Comparison of ENCODE assay signal across 1 cellular context in the genomic region with DNA sequence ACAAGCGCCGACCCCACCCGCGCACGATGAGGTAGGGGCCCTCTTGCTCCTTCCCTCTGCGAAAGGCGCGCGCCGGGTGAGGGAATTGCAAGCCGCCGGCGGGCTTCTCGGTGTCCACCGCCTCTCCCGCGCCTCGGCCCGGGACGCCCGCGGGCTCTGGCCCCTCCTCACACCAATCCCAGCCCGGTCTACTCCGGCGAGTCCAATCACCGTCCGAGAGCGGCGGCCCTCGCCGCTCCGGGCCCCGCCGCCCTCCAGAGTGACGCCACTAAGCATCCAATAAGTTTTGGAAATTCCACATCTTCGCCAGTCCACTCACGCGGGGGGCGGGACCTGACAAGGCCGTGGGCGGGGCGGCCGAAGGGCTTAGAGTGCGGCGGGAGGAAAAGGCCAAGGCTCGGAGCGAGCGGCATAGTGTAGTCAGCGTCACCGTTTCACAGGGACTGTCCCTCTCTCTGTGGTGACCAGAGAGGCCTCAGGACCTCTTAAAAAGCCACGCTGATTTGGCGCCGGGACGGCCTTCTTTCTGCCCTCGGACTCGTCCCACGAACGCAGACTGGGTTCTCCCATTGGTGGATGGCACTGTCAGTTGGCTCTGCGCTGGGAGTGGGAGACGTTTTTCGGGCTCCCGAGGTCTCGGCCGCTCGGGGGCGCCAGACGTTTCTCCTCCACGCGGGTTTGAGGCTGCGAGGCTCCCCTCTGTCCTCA.
A peak's percentile ranks its signal among the peaks of the same experiment; 100 is the strongest.
TF ChIP-seq lines count a peak whose summit lies in the region.

Gene TRIM45 (minus strand): TSS at position 161 of the 708 bp plus-strand sequence. CDS start 548 bp downstream, outside the sequence.

TF ChIP-seq in HepG2, 621 proteins besides CTCF, POLR2A, EP300 and RAD21 (continued from another document and continues in another):
- TF ChIP-seq, protein P1, sequence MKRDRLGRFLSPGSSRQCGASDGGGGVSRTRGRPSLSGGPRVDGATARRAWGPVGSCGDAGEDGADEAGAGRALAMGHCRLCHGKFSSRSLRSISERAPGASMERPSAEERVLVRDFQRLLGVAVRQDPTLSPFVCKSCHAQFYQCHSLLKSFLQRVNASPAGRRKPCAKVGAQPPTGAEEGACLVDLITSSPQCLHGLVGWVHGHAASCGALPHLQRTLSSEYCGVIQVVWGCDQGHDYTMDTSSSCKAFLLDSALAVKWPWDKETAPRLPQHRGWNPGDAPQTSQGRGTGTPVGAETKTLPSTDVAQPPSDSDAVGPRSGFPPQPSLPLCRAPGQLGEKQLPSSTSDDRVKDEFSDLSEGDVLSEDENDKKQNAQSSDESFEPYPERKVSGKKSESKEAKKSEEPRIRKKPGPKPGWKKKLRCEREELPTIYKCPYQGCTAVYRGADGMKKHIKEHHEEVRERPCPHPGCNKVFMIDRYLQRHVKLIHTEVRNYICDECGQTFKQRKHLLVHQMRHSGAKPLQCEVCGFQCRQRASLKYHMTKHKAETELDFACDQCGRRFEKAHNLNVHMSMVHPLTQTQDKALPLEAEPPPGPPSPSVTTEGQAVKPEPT (CRISPR knock-in tag; IDR thresholded peaks at IDR 0.05; ENCODE audit: low read depth), result no peak; the same call in 1 of the 2 replicates
- TF ChIP-seq TMF1 (CRISPR knock-in tag; IDR thresholded peaks at IDR 0.05; ENCODE audit: low read depth) (no peak), SP2 (CRISPR knock-in tag; IDR thresholded peaks at IDR 0.05) (peak; percentile 90), ZNF782 (CRISPR knock-in tag; IDR thresholded peaks at IDR 0.05; ENCODE audit: borderline replicate concordance) (no peak), XRCC5 (optimal IDR thresholded peaks at IDR 0.05; ENCODE audit: low read length) (peak; percentile 64), WIZ (CRISPR knock-in tag; IDR thresholded peaks at IDR 0.05) (no peak), HMG20B (CRISPR knock-in tag; conservative IDR thresholded peaks at IDR 0.05) (no peak), ZC3H13 (CRISPR knock-in tag; IDR thresholded peaks at IDR 0.05) (no peak), ZNF747 (CRISPR knock-in tag; IDR thresholded peaks at IDR 0.05; ENCODE audit: borderline replicate concordance) (no peak), ELF1 (CRISPR knock-in tag; IDR thresholded peaks at IDR 0.05) (no peak), ZNF557 (CRISPR knock-in tag; IDR thresholded peaks at IDR 0.05) (no peak), REXO4 (CRISPR knock-in tag; IDR thresholded peaks at IDR 0.05; ENCODE audit: borderline replicate concordance) (no peak), TRAFD1 (CRISPR knock-in tag; IDR thresholded peaks at IDR 0.05; ENCODE audit: borderline replicate concordance) (no peak), RXRB (CRISPR knock-in tag; IDR thresholded peaks at IDR 0.05; ENCODE audit: borderline replicate concordance) (no peak), NR0B2 (CRISPR knock-in tag; IDR thresholded peaks at IDR 0.05) (no peak), ZFX (CRISPR knock-in tag; IDR thresholded peaks at IDR 0.05; ENCODE audit: low read depth) (peak; percentile 72), ZZZ3 (CRISPR knock-in tag; IDR thresholded peaks at IDR 0.05; ENCODE audit: borderline replicate concordance) (no peak), SRF (IDR thresholded peaks at IDR 0.05; ENCODE audit: low read depth, low read length) (no peak), MEIS1 (CRISPR knock-in tag; IDR thresholded peaks at IDR 0.05; ENCODE audit: borderline replicate concordance) (no peak), GTF3A (CRISPR knock-in tag; conservative IDR thresholded peaks at IDR 0.05) (no peak), SP1 (IDR thresholded peaks at IDR 0.05) (no peak), SP1 (CRISPR knock-in tag; IDR thresholded peaks at IDR 0.05) (peak; percentile 63; the same call in 1 of the 2 replicates), ZSCAN31 (CRISPR knock-in tag; IDR thresholded peaks at IDR 0.05; ENCODE audit: low read depth) (no peak), LCORL (IDR thresholded peaks at IDR 0.05) (no peak), LCORL (CRISPR knock-in tag; IDR thresholded peaks at IDR 0.05) (no peak), DMTF1 (CRISPR knock-in tag; IDR thresholded peaks at IDR 0.05) (no peak), ZNF225 (CRISPR knock-in tag; IDR thresholded peaks at IDR 0.05) (peak; percentile 29; the same call in 1 of the 2 replicates), ZNF33A (CRISPR knock-in tag; IDR thresholded peaks at IDR 0.05; ENCODE audit: borderline replicate concordance) (no peak)
- TF ChIP-seq, protein P2, sequence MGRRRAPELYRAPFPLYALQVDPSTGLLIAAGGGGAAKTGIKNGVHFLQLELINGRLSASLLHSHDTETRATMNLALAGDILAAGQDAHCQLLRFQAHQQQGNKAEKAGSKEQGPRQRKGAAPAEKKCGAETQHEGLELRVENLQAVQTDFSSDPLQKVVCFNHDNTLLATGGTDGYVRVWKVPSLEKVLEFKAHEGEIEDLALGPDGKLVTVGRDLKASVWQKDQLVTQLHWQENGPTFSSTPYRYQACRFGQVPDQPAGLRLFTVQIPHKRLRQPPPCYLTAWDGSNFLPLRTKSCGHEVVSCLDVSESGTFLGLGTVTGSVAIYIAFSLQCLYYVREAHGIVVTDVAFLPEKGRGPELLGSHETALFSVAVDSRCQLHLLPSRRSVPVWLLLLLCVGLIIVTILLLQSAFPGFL (CRISPR knock-in tag; IDR thresholded peaks at IDR 0.05), result no peak
- TF ChIP-seq, protein P3, sequence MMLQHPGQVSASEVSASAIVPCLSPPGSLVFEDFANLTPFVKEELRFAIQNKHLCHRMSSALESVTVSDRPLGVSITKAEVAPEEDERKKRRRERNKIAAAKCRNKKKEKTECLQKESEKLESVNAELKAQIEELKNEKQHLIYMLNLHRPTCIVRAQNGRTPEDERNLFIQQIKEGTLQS (CRISPR knock-in tag; IDR thresholded peaks at IDR 0.05), result no peak
- TF ChIP-seq, protein P4, sequence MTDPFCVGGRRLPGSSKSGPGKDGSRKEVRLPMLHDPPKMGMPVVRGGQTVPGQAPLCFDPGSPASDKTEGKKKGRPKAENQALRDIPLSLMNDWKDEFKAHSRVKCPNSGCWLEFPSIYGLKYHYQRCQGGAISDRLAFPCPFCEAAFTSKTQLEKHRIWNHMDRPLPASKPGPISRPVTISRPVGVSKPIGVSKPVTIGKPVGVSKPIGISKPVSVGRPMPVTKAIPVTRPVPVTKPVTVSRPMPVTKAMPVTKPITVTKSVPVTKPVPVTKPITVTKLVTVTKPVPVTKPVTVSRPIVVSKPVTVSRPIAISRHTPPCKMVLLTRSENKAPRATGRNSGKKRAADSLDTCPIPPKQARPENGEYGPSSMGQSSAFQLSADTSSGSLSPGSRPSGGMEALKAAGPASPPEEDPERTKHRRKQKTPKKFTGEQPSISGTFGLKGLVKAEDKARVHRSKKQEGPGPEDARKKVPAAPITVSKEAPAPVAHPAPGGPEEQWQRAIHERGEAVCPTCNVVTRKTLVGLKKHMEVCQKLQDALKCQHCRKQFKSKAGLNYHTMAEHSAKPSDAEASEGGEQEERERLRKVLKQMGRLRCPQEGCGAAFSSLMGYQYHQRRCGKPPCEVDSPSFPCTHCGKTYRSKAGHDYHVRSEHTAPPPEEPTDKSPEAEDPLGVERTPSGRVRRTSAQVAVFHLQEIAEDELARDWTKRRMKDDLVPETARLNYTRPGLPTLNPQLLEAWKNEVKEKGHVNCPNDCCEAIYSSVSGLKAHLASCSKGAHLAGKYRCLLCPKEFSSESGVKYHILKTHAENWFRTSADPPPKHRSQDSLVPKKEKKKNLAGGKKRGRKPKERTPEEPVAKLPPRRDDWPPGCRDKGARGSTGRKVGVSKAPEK (CRISPR knock-in tag; IDR thresholded peaks at IDR 0.05; ENCODE audit: borderline replicate concordance), result peak; percentile 44; the same call in 1 of the 2 replicates
- TF ChIP-seq, protein P5, sequence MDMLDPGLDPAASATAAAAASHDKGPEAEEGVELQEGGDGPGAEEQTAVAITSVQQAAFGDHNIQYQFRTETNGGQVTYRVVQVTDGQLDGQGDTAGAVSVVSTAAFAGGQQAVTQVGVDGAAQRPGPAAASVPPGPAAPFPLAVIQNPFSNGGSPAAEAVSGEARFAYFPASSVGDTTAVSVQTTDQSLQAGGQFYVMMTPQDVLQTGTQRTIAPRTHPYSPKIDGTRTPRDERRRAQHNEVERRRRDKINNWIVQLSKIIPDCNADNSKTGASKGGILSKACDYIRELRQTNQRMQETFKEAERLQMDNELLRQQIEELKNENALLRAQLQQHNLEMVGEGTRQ (IDR thresholded peaks at IDR 0.05; ENCODE audit: low read depth, low read length), result no peak
- TF ChIP-seq, protein P5 (CRISPR knock-in tag; IDR thresholded peaks at IDR 0.05; ENCODE audit: borderline replicate concordance), result no peak
- TF ChIP-seq, protein P6, sequence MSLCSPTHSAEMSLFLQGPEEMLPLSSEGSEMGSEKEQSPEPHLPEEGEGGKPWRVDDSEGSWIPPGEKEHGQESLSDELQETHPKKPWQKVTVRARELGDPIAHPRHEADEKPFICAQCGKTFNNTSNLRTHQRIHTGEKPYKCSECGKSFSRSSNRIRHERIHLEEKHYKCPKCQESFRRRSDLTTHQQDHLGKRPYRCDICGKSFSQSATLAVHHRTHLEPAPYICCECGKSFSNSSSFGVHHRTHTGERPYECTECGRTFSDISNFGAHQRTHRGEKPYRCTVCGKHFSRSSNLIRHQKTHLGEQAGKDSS (CRISPR knock-in tag; IDR thresholded peaks at IDR 0.05; ENCODE audit: borderline replicate concordance, low read depth), result no peak
- TF ChIP-seq, protein P7, sequence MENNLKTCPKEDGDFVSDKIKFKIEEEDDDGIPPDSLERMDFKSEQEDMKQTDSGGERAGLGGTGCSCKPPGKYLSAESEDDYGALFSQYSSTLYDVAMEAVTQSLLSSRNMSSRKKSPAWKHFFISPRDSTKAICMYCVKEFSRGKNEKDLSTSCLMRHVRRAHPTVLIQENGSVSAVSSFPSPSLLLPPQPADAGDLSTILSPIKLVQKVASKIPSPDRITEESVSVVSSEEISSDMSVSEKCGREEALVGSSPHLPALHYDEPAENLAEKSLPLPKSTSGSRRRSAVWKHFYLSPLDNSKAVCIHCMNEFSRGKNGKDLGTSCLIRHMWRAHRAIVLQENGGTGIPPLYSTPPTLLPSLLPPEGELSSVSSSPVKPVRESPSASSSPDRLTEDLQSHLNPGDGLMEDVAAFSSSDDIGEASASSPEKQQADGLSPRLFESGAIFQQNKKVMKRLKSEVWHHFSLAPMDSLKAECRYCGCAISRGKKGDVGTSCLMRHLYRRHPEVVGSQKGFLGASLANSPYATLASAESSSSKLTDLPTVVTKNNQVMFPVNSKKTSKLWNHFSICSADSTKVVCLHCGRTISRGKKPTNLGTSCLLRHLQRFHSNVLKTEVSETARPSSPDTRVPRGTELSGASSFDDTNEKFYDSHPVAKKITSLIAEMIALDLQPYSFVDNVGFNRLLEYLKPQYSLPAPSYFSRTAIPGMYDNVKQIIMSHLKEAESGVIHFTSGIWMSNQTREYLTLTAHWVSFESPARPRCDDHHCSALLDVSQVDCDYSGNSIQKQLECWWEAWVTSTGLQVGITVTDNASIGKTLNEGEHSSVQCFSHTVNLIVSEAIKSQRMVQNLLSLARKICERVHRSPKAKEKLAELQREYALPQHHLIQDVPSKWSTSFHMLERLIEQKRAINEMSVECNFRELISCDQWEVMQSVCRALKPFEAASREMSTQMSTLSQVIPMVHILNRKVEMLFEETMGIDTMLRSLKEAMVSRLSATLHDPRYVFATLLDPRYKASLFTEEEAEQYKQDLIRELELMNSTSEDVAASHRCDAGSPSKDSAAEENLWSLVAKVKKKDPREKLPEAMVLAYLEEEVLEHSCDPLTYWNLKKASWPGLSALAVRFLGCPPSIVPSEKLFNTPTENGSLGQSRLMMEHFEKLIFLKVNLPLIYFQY (CRISPR knock-in tag; IDR thresholded peaks at IDR 0.05; ENCODE audit: borderline replicate concordance), result no peak
- TF ChIP-seq, protein P8, sequence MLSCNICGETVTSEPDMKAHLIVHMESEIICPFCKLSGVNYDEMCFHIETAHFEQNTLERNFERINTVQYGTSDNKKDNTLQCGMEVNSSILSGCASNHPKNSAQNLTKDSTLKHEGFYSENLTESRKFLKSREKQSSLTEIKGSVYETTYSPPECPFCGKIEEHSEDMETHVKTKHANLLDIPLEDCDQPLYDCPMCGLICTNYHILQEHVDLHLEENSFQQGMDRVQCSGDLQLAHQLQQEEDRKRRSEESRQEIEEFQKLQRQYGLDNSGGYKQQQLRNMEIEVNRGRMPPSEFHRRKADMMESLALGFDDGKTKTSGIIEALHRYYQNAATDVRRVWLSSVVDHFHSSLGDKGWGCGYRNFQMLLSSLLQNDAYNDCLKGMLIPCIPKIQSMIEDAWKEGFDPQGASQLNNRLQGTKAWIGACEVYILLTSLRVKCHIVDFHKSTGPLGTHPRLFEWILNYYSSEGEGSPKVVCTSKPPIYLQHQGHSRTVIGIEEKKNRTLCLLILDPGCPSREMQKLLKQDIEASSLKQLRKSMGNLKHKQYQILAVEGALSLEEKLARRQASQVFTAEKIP (CRISPR knock-in tag; IDR thresholded peaks at IDR 0.05; ENCODE audit: borderline replicate concordance), result no peak
